In genomic region chr19:39126593-39127187, GRCh38 we compare ENCODE assay signal across 9 cellular contexts. TPM values are rescaled to one million over a fixed set of nuclear protein-coding genes. Genes with fewer than 3 reads are reported as not detected.
DNase-seq lines count a peak whose midpoint lies in the region; ATAC-seq and TF ChIP-seq lines count a peak whose summit lies in the region.
"Had no signal": no experiment of that assay in that cellular context is flagged by ENCODE, and none has a peak within 500 bp of the region (broad histone marks: within the 10 kb centered on the region; RNA-seq: fewer than 3 reads in every experiment).

No MANE protein-coding gene starts in this region.

- no peaks in the 10 kb centered on the region for H3K36me3 ChIP-seq in left ventricle myocardium inferior
- H3K36me3 ChIP-seq in hepatocyte (replicated peaks; ENCODE audit: insufficient read depth, low read depth): no peaks in the 10 kb centered on the region
- H3K36me3 ChIP-seq in skeletal muscle tissue (ENCODE audit: control insufficient read depth in 3 of 3, insufficient read depth in 3 of 3, low read length in 3 of 3): no peaks in the 10 kb centered on the region

- H3K9me3 Mint-ChIP-seq in WTC11: no peaks in the 10 kb centered on the region

- H3K4me1 Mint-ChIP-seq in WTC11: peaks cover 42% of the 10 kb centered on the region

- 19% methylated on average over 18 of the region's 18 CpGs for WGBS in hepatocyte (ENCODE audit: low lambda C conversion rate, missing lambda C conversion rate)

- H3K4me2 ChIP-seq in hepatocyte: peak overlapping the region; percentile 87

- peaks cover 74% of the 10 kb centered on the region for H3K4me1 ChIP-seq in left ventricle myocardium inferior
- H3K4me1 ChIP-seq in hepatocyte (ENCODE audit: insufficient read depth): peaks cover 37% of the 10 kb centered on the region
- peaks cover 26 to 41% (median 36%) of the 10 kb centered on the region in 3 donors for H3K4me1 ChIP-seq in skeletal muscle tissue (ENCODE audit: control insufficient read depth in 3 of 3, insufficient read depth in 3 of 3, low read length in 3 of 3)

- peak overlapping the region; percentile 96 for H3K4me3 Mint-ChIP-seq in WTC11

- H3K9me2 ChIP-seq in hepatocyte (replicated peaks; ENCODE audit: insufficient read depth): no peaks in the 10 kb centered on the region

- no peak for ATAC-seq in Right ventricle myocardium inferior
- 0 out of 2 replicates have a peak, but pooled peaks have one; percentile 2 for ATAC-seq in WTC11

- no peak overlapping the region for H2AFZ ChIP-seq in hepatocyte

- H3K27me3 ChIP-seq in left ventricle myocardium inferior (ENCODE audit: low read depth) (no peaks in the 10 kb centered on the region), hepatocyte (no peaks in the 10 kb centered on the region), skeletal muscle tissue (ENCODE audit: control insufficient read depth in 3 of 3, insufficient read depth in 3 of 3, low read length in 3 of 3) (no peaks in the 10 kb centered on the region)

- TF ChIP-seq CTCF in left ventricle myocardium inferior (IDR thresholded peaks at IDR 0.05; ENCODE audit: borderline replicate concordance): no peak
- TF ChIP-seq CTCF in WTC11 (IDR thresholded peaks at IDR 0.05): no peak
- TF ChIP-seq CTCF in hepatocyte (IDR thresholded peaks at IDR 0.05; ENCODE audit: poor library complexity): no peak

- no peaks in the 10 kb centered on the region for H3K9me3 ChIP-seq in left ventricle myocardium inferior (replicated peaks)
- H3K9me3 ChIP-seq in hepatocyte (ENCODE audit: low read depth): no peaks in the 10 kb centered on the region
- H3K9me3 ChIP-seq in skeletal muscle tissue (ENCODE audit: control insufficient read depth in 3 of 3, low read length in 3 of 3): no peaks in the 10 kb centered on the region

- no peaks in the 10 kb centered on the region for H3K36me3 Mint-ChIP-seq in WTC11

- intact Hi-C loops in left ventricle myocardium inferior (cut with micrococcal nuclease) (no loop called here), Right ventricle myocardium inferior (cut with DNase I) (loop anchor here (5.0 to 10.0 kb wide), 2 partner anchors 286 to 408 kb away; partner anchors contain the start of genes EID2B and PLEKHG2)

- peaks cover 60% of the 10 kb centered on the region for H3K79me2 ChIP-seq in hepatocyte

- peak overlapping the region; percentile 36; the same call in 1 of the 2 replicates for H3K27ac Mint-ChIP-seq in WTC11

- H3K4me3 ChIP-seq in left ventricle myocardium inferior (peak overlapping the region; percentile 93), hepatocyte (peak overlapping the region; percentile 74), skeletal muscle tissue (ENCODE audit: low read length in 3 of 3) (peak overlapping the region; percentile 26 to 62 (median 35))

- POLR2A ChIA-PET in WTC11 (lab: Charles Lee): no interaction called here

- H3K27me3 Mint-ChIP-seq in WTC11 (ENCODE audit: low read depth): no peaks in the 10 kb centered on the region

- H3K27ac ChIP-seq in left ventricle myocardium inferior (replicated peaks) (peak overlapping the region; percentile 87), hepatocyte (peak overlapping the region; percentile 85), skeletal muscle tissue (ENCODE audit: low read depth, low read length) (no peak overlapping the region)

- peak overlapping the region in 2 of 3 donors; percentile 32 to 40 for H3K9ac ChIP-seq in skeletal muscle tissue (ENCODE audit: low read depth in 1 of 3, low read length in 3 of 3)

- DNase-seq in left ventricle myocardium inferior (no peak), Right ventricle myocardium inferior (ENCODE audit: missing footprints) (no peak), WTC11 (ENCODE audit: low spot score) (no peak), hepatocyte (ENCODE audit: low spot score) (peak; percentile 85), NCI-H1105 (lab: John Stamatoyannopoulos, UW) (no peak), hypothalamus (lab: John Stamatoyannopoulos, UW) (no peak), putamen (ENCODE audit: low spot score) (no peak)

- CTCF ChIA-PET in WTC11 (lab: Charles Lee): interaction anchor here (0.7 to 1.7 kb wide), 6 partner anchors 61 to 279 kb away, joined by 3 to 7 read pairs (median 4); partner anchors contain the start of gene NCCRP1

- peaks cover 41% of the 10 kb centered on the region for H4K20me1 ChIP-seq in hepatocyte (ENCODE audit: insufficient read depth, poor library complexity, severe bottlenecking)

TF ChIP-seq in WTC11, 78 proteins besides CTCF, POLR2A, EP300 and RAD21:
- TF ChIP-seq PRDM15 (CRISPR knock-in tag; IDR thresholded peaks at IDR 0.05) (peak; percentile 66), GTF2I (CRISPR knock-in tag; conservative IDR thresholded peaks at IDR 0.05) (0 out of 2 replicates have a peak, but pooled peaks have one; percentile 49), PRRX2 (CRISPR knock-in tag; IDR thresholded peaks at IDR 0.05) (no peak), GABPB1 (CRISPR knock-in tag; IDR thresholded peaks at IDR 0.05) (peak; percentile 58; the same call in 1 of the 2 replicates), ERG (CRISPR knock-in tag; IDR thresholded peaks at IDR 0.05) (no peak), RORB (CRISPR knock-in tag; IDR thresholded peaks at IDR 0.05) (no peak)

RNA-seq across cellular contexts. Expression of gene PAK4, which starts 1.1 kb away (rescaled TPM):
- total RNA-seq in left ventricle myocardium inferior (17.0 TPM), Right ventricle myocardium inferior (16.2 TPM), WTC11 (2021) (69.8 to 77.7 TPM (median 73.9 TPM) in 3 replicates), hepatocyte (15.2 and 20.3 TPM in 2 replicates), skeletal muscle tissue (2.1 TPM)
- 39.6 and 41.0 TPM in 2 replicates for polyA plus RNA-seq in hepatocyte

RNA-seq across cellular contexts. Expression of gene ACP7, which starts 42.5 kb away (rescaled TPM):
- total RNA-seq in left ventricle myocardium inferior: not detected
- total RNA-seq in Right ventricle myocardium inferior: not detected
- 0.09 to 0.11 TPM (median 0.11 TPM) in 3 replicates for total RNA-seq in WTC11 (2021)
- 0.16 and 0.23 TPM in 2 replicates for total RNA-seq in hepatocyte
- 0.13 and 0.21 TPM in 2 replicates for polyA plus RNA-seq in hepatocyte
- total RNA-seq in skeletal muscle tissue: not detected
- total RNA-seq: myocyte had no signal

Comparison
In these comparisons a context has a peak if more than half of its experiments do, and no peak if none do; other contexts are left out.
1. H3K4me3 ChIP-seq: peak in every context shown above with its lines; median percentile 93 in left ventricle myocardium inferior; 74 in hepatocyte; 35 in skeletal muscle tissue.